Comparison of ENCODE assay signal across 10 cellular contexts in genomic region chr10:62384057-62384446, GRCh38. TPM values are rescaled to one million over a fixed set of nuclear protein-coding genes. Genes with fewer than 3 reads are reported as not detected.
A peak's percentile ranks its signal among the peaks of the same experiment; 100 is the strongest.
DNase-seq lines count a peak whose midpoint lies in the region; ATAC-seq, FAIRE-seq and TF ChIP-seq lines count a peak whose summit lies in the region.
"Had no signal": no experiment of that assay in that cellular context is flagged by ENCODE, and none has a peak within 500 bp of the region (broad histone marks: within the 10 kb centered on the region; RNA-seq: fewer than 3 reads in every experiment).

No MANE protein-coding gene starts in this region.

- H3K4me3 Mint-ChIP-seq in T-helper 1 cell treated with Interleukin-12 subunit alpha and Interleukin-12 subunit beta and Interleukin-4 antibody, amounts not matched to agents 30 μg/mL and 1 μg/mL, for 36 hours = no peak overlapping the region

- no peaks in the 10 kb centered on the region for H3K9me1 ChIP-seq in endothelial cell of umbilical vein (replicated peaks; ENCODE audit: control insufficient read depth, extremely low read depth, insufficient read depth, low read length)

- no peaks in the 10 kb centered on the region for H3K9me3 ChIP-seq in endothelial cell of umbilical vein (replicated peaks; ENCODE audit: control insufficient read depth, insufficient read depth, low read length)
- H3K9me3 ChIP-seq: pancreas had no signal

- H3K4me3 ChIP-seq in endothelial cell of umbilical vein (replicated peaks in 1 of 3; ENCODE audit: insufficient read depth in 1 of 3, low read depth in 1 of 3, low read length in 3 of 3) = peak overlapping the region in 1 of 3 experiments; percentile 48
- H3K4me3 ChIP-seq: pancreas had no signal

- no peak for TF ChIP-seq POLR2A in endothelial cell of umbilical vein (IDR thresholded peaks at IDR 0.05; ENCODE audit: low read depth, low read length)

- H3K4me2 ChIP-seq in endothelial cell of umbilical vein (ENCODE audit: insufficient read depth, low read length) = peak overlapping the region; percentile 94

- no peaks in the 10 kb centered on the region for H3K36me3 Mint-ChIP-seq in T-helper 1 cell treated with Interleukin-12 subunit alpha and Interleukin-12 subunit beta and Interleukin-4 antibody, amounts not matched to agents 30 μg/mL and 1 μg/mL, for 36 hours (ENCODE audit: low read depth)

- H3K9me3 Mint-ChIP-seq in T-helper 1 cell treated with Interleukin-12 subunit alpha and Interleukin-12 subunit beta and Interleukin-4 antibody, amounts not matched to agents 30 μg/mL and 1 μg/mL, for 36 hours = no peaks in the 10 kb centered on the region

- H4K20me1 ChIP-seq in endothelial cell of umbilical vein (replicated peaks; ENCODE audit: control insufficient read depth, extremely low read depth, insufficient read depth, low read length) = no peaks in the 10 kb centered on the region

- peaks cover 26% of the 10 kb centered on the region for H3K27me3 Mint-ChIP-seq in T-helper 1 cell treated with Interleukin-12 subunit alpha and Interleukin-12 subunit beta and Interleukin-4 antibody, amounts not matched to agents 30 μg/mL and 1 μg/mL, for 36 hours (ENCODE audit: low read depth)

- H2AFZ ChIP-seq in endothelial cell of umbilical vein (ENCODE audit: low read depth, low read length) = no peak overlapping the region

- H3K27me3 ChIP-seq in endothelial cell of umbilical vein (ENCODE audit: control insufficient read depth in 2 of 2, insufficient read depth in 2 of 2, low read length in 2 of 2) = no peaks in the 10 kb centered on the region
- H3K27me3 ChIP-seq: pancreas had no signal

- no TSS peak for BruUV-seq in endothelial cell of umbilical vein (replicated peaks; lab: Mats Ljungman, UMichigan)

- peak overlapping the region; percentile 79 for H3K9ac ChIP-seq in endothelial cell of umbilical vein (replicated peaks; ENCODE audit: extremely low read depth, insufficient read depth, low read length)

- POLR2A ChIA-PET in endothelial cell of umbilical vein (lab: Charles Lee) = no interaction called here

- dilution Hi-C loops in endothelial cell of umbilical vein (cut with MboI; ENCODE audit: extremely low pct_ligation_motif_present, low sequenced_read_pairs) = no loop called here

- ATAC-seq in GM19328 (IDR thresholded peaks at IDR 0.05; ENCODE audit: unreplicated experiment) (no peak), HG03095 (IDR thresholded peaks at IDR 0.05; ENCODE audit: unreplicated experiment) (no peak)

- peak; percentile 75 for FAIRE-seq in endothelial cell of umbilical vein (lab: Jason Lieb, UNC)
- FAIRE-seq: A204.1, pancreas had no signal

- H3K27ac ChIP-seq in endothelial cell of umbilical vein (ENCODE audit: insufficient read depth, low read depth, low read length) = peak overlapping the region; percentile 95
- H3K27ac ChIP-seq: pancreas had no signal

- TF ChIP-seq CTCF in endothelial cell of umbilical vein (IDR thresholded peaks at IDR 0.05; ENCODE audit: extremely low read depth in 1 of 2, insufficient read depth in 1 of 2, low read depth in 1 of 2, low read length in 2 of 2) = no peak

- no peaks in the 10 kb centered on the region for H3K36me3 ChIP-seq in endothelial cell of umbilical vein (ENCODE audit: control insufficient read depth in 2 of 2, extremely low read depth in 1 of 2, insufficient read depth in 2 of 2, low read length in 2 of 2)
- H3K36me3 ChIP-seq: pancreas had no signal

- DNase-seq in NK-92 treated with Interleukin-12 subunit alpha and Interleukin-12 subunit beta, amount 100 ng/mL, for 24 hours (lab: John Stamatoyannopoulos, UW) = peak; percentile 62
- DNase-seq in NK-92 (lab: John Stamatoyannopoulos, UW; ENCODE audit: unreplicated experiment) (no peak), endothelial cell of umbilical vein (ENCODE audit: low read depth, low spot score) (peak; percentile 31), NCI-H524 (lab: John Stamatoyannopoulos, UW) (no peak)
- peak; percentile 19 for DNase-seq in stimulated activated CD8-positive, alpha-beta memory T cell treated with anti-CD3 and anti-CD28 coated beads, Interleukin-7, amount 100 ng/mL, for 24 hours (ENCODE audit: low read depth)
- DNase-seq: pancreas had no signal

- peaks cover 53% of the 10 kb centered on the region for H3K4me1 ChIP-seq in endothelial cell of umbilical vein (ENCODE audit: control insufficient read depth, extremely low read depth, insufficient read depth, low read length)
- H3K4me1 ChIP-seq: pancreas had no signal

- no peaks in the 10 kb centered on the region for H3K79me2 ChIP-seq in endothelial cell of umbilical vein (ENCODE audit: control insufficient read depth, insufficient read depth, low read length)

- peaks cover 6% of the 10 kb centered on the region for H3K4me1 Mint-ChIP-seq in T-helper 1 cell treated with Interleukin-12 subunit alpha and Interleukin-12 subunit beta and Interleukin-4 antibody, amounts not matched to agents 30 μg/mL and 1 μg/mL, for 36 hours (ENCODE audit: low read depth)

- H3K27ac Mint-ChIP-seq in T-helper 1 cell treated with Interleukin-12 subunit alpha and Interleukin-12 subunit beta and Interleukin-4 antibody, amounts not matched to agents 30 μg/mL and 1 μg/mL, for 36 hours = peak overlapping the region; percentile 12

- intact Hi-C loops in endothelial cell of umbilical vein (cut with micrococcal nuclease) = loop anchor here (1.0 to 5.0 kb wide), 3 partner anchors 49 to 337 kb away; partner anchors contain the start of gene RTKN2

- CTCF ChIA-PET in endothelial cell of umbilical vein (lab: Charles Lee) = interaction anchor here (0.6 to 1.9 kb wide), 3 partner anchors 30 to 1266 kb away, joined by 3 to 6 read pairs (median 5); no protein-coding TSS in a partner anchor

TF ChIP-seq in endothelial cell of umbilical vein, 7 proteins besides CTCF, POLR2A, EP300 and RAD21:
- peak; percentile 84 for TF ChIP-seq FOS (IDR thresholded peaks at IDR 0.05; ENCODE audit: borderline replicate concordance, insufficient read depth, low read length)
- TF ChIP-seq MAX (IDR thresholded peaks at IDR 0.05; ENCODE audit: insufficient read depth, insufficient read length) = no peak
- TF ChIP-seq GATA2 (IDR thresholded peaks at IDR 0.05; ENCODE audit: insufficient read depth, insufficient read length, low read depth, low read length) = peak; percentile 99
- peak; percentile 46 for TF ChIP-seq JUN (IDR thresholded peaks at IDR 0.05; ENCODE audit: borderline replicate concordance, insufficient read depth, insufficient read length, low read depth)
- TF ChIP-seq MYC (IDR thresholded peaks at IDR 0.05; ENCODE audit: low read depth, low read length) = no peak
- TF ChIP-seq EZH2 (IDR thresholded peaks at IDR 0.05; ENCODE audit: borderline replicate concordance, low read depth, low read length, severe bottlenecking) = no peak
- peak; percentile 45 for TF ChIP-seq POLR2AphosphoS5 (IDR thresholded peaks at IDR 0.05; ENCODE audit: insufficient read depth, low read depth, low read length)

RNA-seq across cellular contexts. Expression of gene ZNF365, which starts 9.9 kb away (rescaled TPM):
- 2.9 and 5.5 TPM in 2 replicates for total RNA-seq in endothelial cell of umbilical vein
- 0.76 and 1.3 TPM in 2 replicates for polyA plus RNA-seq in endothelial cell of umbilical vein
- 0.94 and 1.1 TPM in 2 replicates for polyA plus RNA-seq in endothelial cell of umbilical vein (2011; cell fraction: cytosol; rRNA removed)
- 1.9 and 2.1 TPM in 2 replicates for polyA plus RNA-seq in endothelial cell of umbilical vein (2011; cell fraction: nucleus; rRNA removed)
- 0.97 and 1.5 TPM in 2 replicates for polyA plus RNA-seq in endothelial cell of umbilical vein (2012)
- 1.8 and 3.3 TPM in 2 replicates for polyA minus RNA-seq in endothelial cell of umbilical vein
- not detected for polyA minus RNA-seq in endothelial cell of umbilical vein (2011; cell fraction: cytosol; rRNA and poly(A)+ RNA removed)
- 5.0 and 6.6 TPM in 2 replicates for polyA minus RNA-seq in endothelial cell of umbilical vein (2011; cell fraction: nucleus; rRNA and poly(A)+ RNA removed)

Comparison
In these comparisons a context has a peak if more than half of its experiments do, and no peak if none do; other contexts are left out.
1. DNase-seq: peak in NK-92 treated with Interleukin-12 subunit alpha and Interleukin-12 subunit beta, amount 100 ng/mL, for 24 hours (single experiment), endothelial cell of umbilical vein (single experiment) and stimulated activated CD8-positive, alpha-beta memory T cell treated with anti-CD3 and anti-CD28 coated beads, Interleukin-7, amount 100 ng/mL, for 24 hours (single experiment); none in NK-92 (single experiment) and NCI-H524 (0 of 2).